Comparison of ENCODE assay signal across 18 cellular contexts in the genomic region with DNA sequence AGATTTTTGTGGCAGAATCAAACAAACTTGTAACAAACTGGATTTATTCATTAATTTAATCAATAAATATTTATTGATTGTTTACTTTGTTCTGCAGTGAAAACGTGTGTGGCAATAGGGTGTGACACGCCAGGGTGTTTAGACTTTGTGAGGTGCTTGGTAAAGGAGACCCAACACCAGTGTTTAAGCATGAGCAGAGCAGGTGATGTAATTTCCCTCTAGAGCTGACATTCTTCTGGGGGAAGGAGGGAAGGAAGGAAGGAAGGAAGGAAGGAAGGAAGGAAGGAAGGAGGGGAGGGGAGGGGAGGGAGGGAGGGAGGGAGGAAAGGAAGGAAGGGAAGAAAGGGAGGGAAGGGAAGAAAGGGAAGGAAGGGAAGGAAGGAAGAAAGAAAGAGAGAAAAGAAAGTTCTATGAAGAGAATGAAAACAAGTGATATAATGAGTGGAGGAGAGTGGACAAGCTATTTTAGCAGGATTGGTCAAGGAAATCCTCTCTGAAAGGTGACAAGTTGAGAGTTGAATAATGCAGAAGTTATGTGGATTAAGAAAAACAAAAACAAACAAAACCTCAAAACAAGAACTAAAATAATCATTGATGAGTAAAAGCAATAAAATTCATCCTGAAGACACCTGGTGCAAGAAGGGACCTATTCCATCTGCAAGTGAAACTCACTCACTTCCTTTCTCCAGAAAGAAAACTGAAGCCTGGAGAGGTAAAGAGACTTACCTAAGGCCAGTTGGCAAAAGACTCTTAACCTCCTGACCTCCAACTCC.
DNase-seq lines count a peak whose midpoint lies in the region; ATAC-seq, FAIRE-seq and TF ChIP-seq lines count a peak whose summit lies in the region.
"Had no signal": no experiment of that assay in that cellular context is flagged by ENCODE, and none has a peak within 500 bp of the region (broad histone marks: within the 10 kb centered on the region; RNA-seq: fewer than 3 reads in every experiment).

No MANE protein-coding gene starts in this region.

- CTCF ChIA-PET in K562 (lab: Yijun Ruan, JAX; ENCODE audit: low intra/inter-chr PET ratio) = no interaction called here

- intact Hi-C loops in K562 (cut with micrococcal nuclease) = no loop called here

- H3K36me3 ChIP-seq in K562 (ENCODE audit: control insufficient read depth, insufficient read depth, low read length) = no peaks in the 10 kb centered on the region
- H3K36me3 ChIP-seq: SJCRH30 had no signal

- TF ChIP-seq EP300 in K562 (IDR thresholded peaks at IDR 0.05; ENCODE audit: low read length) = no peak

- no peaks in the 10 kb centered on the region for H3K27me3 Mint-ChIP-seq in mesothelial cell of epicardium (ENCODE audit: low read depth)

- no peaks in the 10 kb centered on the region for H3K9me1 ChIP-seq in K562 (ENCODE audit: control insufficient read depth, insufficient read depth, low read length)

- peak; percentile 10 for DNase-seq in ELR (ENCODE audit: low read depth)
- peak; percentile 34 for DNase-seq in LHCN-M2 (ENCODE audit: low read depth)
- DNase-seq in K562 (ENCODE audit: extremely low read depth in 1 of 4, low spot score in 3 of 4) = no peak
- peak; percentile 13 for DNase-seq in kidney tubule cell (ENCODE audit: low spot score)
- no peak for DNase-seq in mesothelial cell of epicardium (ENCODE audit: low spot score in 2 of 2, unreplicated experiment in 2 of 2)
- no peak for DNase-seq in OCI-M1 (lab: John Stamatoyannopoulos, UW)
- DNase-seq in inferior parietal cortex (ENCODE audit: extremely low spot score) = no peak
- DNase-seq: CD8-positive, alpha-beta T cell; DMS53; MV-4-11; NCI-H187; NCI-H2107; NCI-H510A treated with DMSO at 0.1 percent for 48 hours; NCI-H774 had no signal

- H4K20me1 ChIP-seq in K562 (replicated peaks; ENCODE audit: control insufficient read depth, insufficient read depth, low read length) = no peaks in the 10 kb centered on the region
- H4K20me1 ChIP-seq: BLaER1 treated with 17β-estradiol and CSF1 and Interleukin-3, amounts not matched to agents 10 nM and 100 nM had no signal

- in situ Hi-C loops in K562 (cut with MboI) = no loop called here

- H3K4me1 ChIP-seq in K562 (replicated peaks in 1 of 2; ENCODE audit: control insufficient read depth in 2 of 2, insufficient read depth in 2 of 2, low read length in 2 of 2) = no peaks in the 10 kb centered on the region
- H3K4me1 ChIP-seq: A549; BLaER1 treated with 17β-estradiol and CSF1 and Interleukin-3, amounts not matched to agents 10 nM and 100 nM had no signal

- H3K27ac ChIP-seq in K562 (ENCODE audit: extremely low read depth, low read depth, low read length) = no peak overlapping the region
- H3K27ac ChIP-seq: A549; BLaER1 treated with 17β-estradiol and CSF1 and Interleukin-3, amounts not matched to agents 10 nM and 100 nM; SJCRH30 had no signal

- POLR2A ChIA-PET in K562 (lab: Yijun Ruan, JAX) = interaction anchor here (0.6 to 0.8 kb wide), 3 partner anchors 14 to 125 kb away, joined by 3 read pairs; no protein-coding TSS in a partner anchor

- TF ChIP-seq RAD21 in K562 (CRISPR knock-in tag; conservative IDR thresholded peaks at IDR 0.05 in 1 of 2, IDR thresholded peaks at IDR 0.05 in 1 of 2) = no peak

- peaks cover 0 to 4% of the 10 kb centered on the region in 2 experiments; a peak in 3 of 5 replicates for H3K27me3 ChIP-seq in K562 (ENCODE audit: control insufficient read depth in 2 of 2, insufficient read depth in 2 of 2, low read length in 2 of 2)
- H3K27me3 ChIP-seq: BLaER1 treated with 17β-estradiol and CSF1 and Interleukin-3, amounts not matched to agents 10 nM and 100 nM; SJCRH30 had no signal

- H3K4me1 Mint-ChIP-seq in mesothelial cell of epicardium = no peaks in the 10 kb centered on the region

- H3K79me2 ChIP-seq in K562 (ENCODE audit: control insufficient read depth, insufficient read depth, low read length) = no peaks in the 10 kb centered on the region

- ATAC-seq in K562 = no peak
- ATAC-seq: A549; CD8-positive, alpha-beta T cell had no signal

- no peak for TF ChIP-seq POLR2A in K562 (conservative IDR thresholded peaks at IDR 0.05)

- H3K4me2 ChIP-seq in K562 (ENCODE audit: insufficient read depth, low read length) = no peak overlapping the region
- H3K4me2 ChIP-seq: A549; BLaER1 treated with 17β-estradiol and CSF1 and Interleukin-3, amounts not matched to agents 10 nM and 100 nM had no signal

- 11% methylated on average over 2 of the region's 2 CpGs for WGBS in K562 (ENCODE audit: insufficient coverage, low coverage, missing lambda C conversion rate)

- peaks cover 12% of the 10 kb centered on the region for H3K9me3 Mint-ChIP-seq in mesothelial cell of epicardium

- H3K27ac Mint-ChIP-seq in mesothelial cell of epicardium = no peak overlapping the region
- H3K27ac Mint-ChIP-seq: CD8-positive, alpha-beta T cell had no signal

- peaks cover 5% of the 10 kb centered on the region for H3K36me3 Mint-ChIP-seq in mesothelial cell of epicardium

- no TSS peak for BruUV-seq in K562 (replicated peaks; lab: Mats Ljungman, UMichigan)

- no peak overlapping the region for H3K4me3 Mint-ChIP-seq in mesothelial cell of epicardium
- H3K4me3 Mint-ChIP-seq: CD8-positive, alpha-beta T cell had no signal

- no peak for FAIRE-seq in K562 (lab: Jason Lieb, UNC)
- FAIRE-seq: A549, H54 had no signal

- H3K9ac ChIP-seq in K562 (ENCODE audit: insufficient read depth in 1 of 2, low read depth in 2 of 2, low read length in 2 of 2) = no peak overlapping the region
- H3K9ac ChIP-seq: BLaER1 treated with 17β-estradiol and CSF1 and Interleukin-3, amounts not matched to agents 10 nM and 100 nM had no signal

- TF ChIP-seq CTCF in K562 (IDR thresholded peaks at IDR 0.05 in 2 of 3, conservative IDR thresholded peaks at IDR 0.05 in 1 of 3; ENCODE audit: insufficient read depth in 2 of 3, low read depth in 1 of 3, low read length in 3 of 3) (no peak), mesothelial cell of epicardium (IDR thresholded peaks at IDR 0.05; ENCODE audit: unreplicated experiment) (no peak)

- H3K4me3 ChIP-seq in K562 = no peak overlapping the region
- H3K4me3 ChIP-seq: A549; BLaER1 treated with 17β-estradiol and CSF1 and Interleukin-3, amounts not matched to agents 10 nM and 100 nM; SJCRH30 had no signal

- no peak overlapping the region for H2AFZ ChIP-seq in K562 (ENCODE audit: low read depth, low read length)

- H3K9me3 ChIP-seq in K562 (replicated peaks; ENCODE audit: control insufficient read depth, insufficient read depth, low read depth, low read length) = no peaks in the 10 kb centered on the region
- H3K9me3 ChIP-seq: A549, SJCRH30 had no signal

TF ChIP-seq in K562, 482 proteins besides CTCF, POLR2A, EP300 and RAD21:
- TF ChIP-seq, protein P1, sequence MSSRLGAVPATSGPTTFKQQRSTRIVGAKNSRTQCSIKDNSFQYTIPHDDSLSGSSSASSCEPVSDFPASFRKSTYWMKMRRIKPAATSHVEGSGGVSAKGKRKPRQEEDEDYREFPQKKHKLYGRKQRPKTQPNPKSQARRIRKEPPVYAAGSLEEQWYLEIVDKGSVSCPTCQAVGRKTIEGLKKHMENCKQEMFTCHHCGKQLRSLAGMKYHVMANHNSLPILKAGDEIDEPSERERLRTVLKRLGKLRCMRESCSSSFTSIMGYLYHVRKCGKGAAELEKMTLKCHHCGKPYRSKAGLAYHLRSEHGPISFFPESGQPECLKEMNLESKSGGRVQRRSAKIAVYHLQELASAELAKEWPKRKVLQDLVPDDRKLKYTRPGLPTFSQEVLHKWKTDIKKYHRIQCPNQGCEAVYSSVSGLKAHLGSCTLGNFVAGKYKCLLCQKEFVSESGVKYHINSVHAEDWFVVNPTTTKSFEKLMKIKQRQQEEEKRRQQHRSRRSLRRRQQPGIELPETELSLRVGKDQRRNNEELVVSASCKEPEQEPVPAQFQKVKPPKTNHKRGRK (tag; IDR thresholded peaks at IDR 0.05) = 0 out of 2 replicates have a peak, but pooled peaks have one; percentile 22
- no peak for TF ChIP-seq ATF7 (IDR thresholded peaks at IDR 0.05)
- TF ChIP-seq ZNF830 (CRISPR knock-in tag; IDR thresholded peaks at IDR 0.05) = no peak
- TF ChIP-seq, protein P2, sequence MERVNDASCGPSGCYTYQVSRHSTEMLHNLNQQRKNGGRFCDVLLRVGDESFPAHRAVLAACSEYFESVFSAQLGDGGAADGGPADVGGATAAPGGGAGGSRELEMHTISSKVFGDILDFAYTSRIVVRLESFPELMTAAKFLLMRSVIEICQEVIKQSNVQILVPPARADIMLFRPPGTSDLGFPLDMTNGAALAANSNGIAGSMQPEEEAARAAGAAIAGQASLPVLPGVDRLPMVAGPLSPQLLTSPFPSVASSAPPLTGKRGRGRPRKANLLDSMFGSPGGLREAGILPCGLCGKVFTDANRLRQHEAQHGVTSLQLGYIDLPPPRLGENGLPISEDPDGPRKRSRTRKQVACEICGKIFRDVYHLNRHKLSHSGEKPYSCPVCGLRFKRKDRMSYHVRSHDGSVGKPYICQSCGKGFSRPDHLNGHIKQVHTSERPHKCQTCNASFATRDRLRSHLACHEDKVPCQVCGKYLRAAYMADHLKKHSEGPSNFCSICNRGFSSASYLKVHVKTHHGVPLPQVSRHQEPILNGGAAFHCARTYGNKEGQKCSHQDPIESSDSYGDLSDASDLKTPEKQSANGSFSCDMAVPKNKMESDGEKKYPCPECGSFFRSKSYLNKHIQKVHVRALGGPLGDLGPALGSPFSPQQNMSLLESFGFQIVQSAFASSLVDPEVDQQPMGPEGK (CRISPR knock-in tag; IDR thresholded peaks at IDR 0.05; ENCODE audit: borderline replicate concordance) = no peak
- no peak for TF ChIP-seq ZEB2 (IDR thresholded peaks at IDR 0.05)
TF ChIP-seq in K562: peak in this region for 1.

Comparison
In these comparisons a context has a peak if more than half of its experiments do, and no peak if none do; other contexts are left out.
1. DNase-seq: peak in ELR (single experiment), LHCN-M2 (single experiment) and kidney tubule cell (single experiment); none in K562 (0 of 4), mesothelial cell of epicardium (0 of 2), OCI-M1 (single experiment) and inferior parietal cortex (single experiment).